In genomic region chr1:89519779-89520358, GRCh38 we compare ENCODE assay signal across 8 cellular contexts. TPM values are rescaled to one million over a fixed set of nuclear protein-coding genes. Genes with fewer than 3 reads are reported as not detected.
A peak's percentile ranks its signal among the peaks of the same experiment; 100 is the strongest.
DNase-seq lines count a peak whose midpoint lies in the region; ATAC-seq and TF ChIP-seq lines count a peak whose summit lies in the region.

No MANE protein-coding gene starts in this region.

- ATAC-seq in GM18498 (IDR thresholded peaks at IDR 0.05; ENCODE audit: unreplicated experiment) = peak; percentile 55
- ATAC-seq in HG03135 (IDR thresholded peaks at IDR 0.05; ENCODE audit: unreplicated experiment) = peak; percentile 61
- ATAC-seq in GM19324 (IDR thresholded peaks at IDR 0.05; ENCODE audit: low FRiP score, unreplicated experiment) = no peak

- H3K36me3 Mint-ChIP-seq in brain = no peaks in the 10 kb centered on the region

- peaks cover 2 to 10% (median 5%) of the 10 kb centered on the region in 5 experiments for H3K9me3 Mint-ChIP-seq in brain

- peaks cover 5% of the 10 kb centered on the region for H3K27me3 Mint-ChIP-seq in brain

- H3K4me1 Mint-ChIP-seq in brain = peaks cover 13% of the 10 kb centered on the region

- H3K4me3 Mint-ChIP-seq in brain = no peak overlapping the region

- peak; percentile 71 to 75 for DNase-seq in AML-193 (lab: John Stamatoyannopoulos, UW)
- DNase-seq in RPMI7951 (ENCODE audit: low read depth) = peak; percentile 21
- peak; percentile 35 for DNase-seq in medulla oblongata (ENCODE audit: extremely low spot score)
- no peak for DNase-seq in mucosa of gallbladder (ENCODE audit: low spot score)

- H3K27ac Mint-ChIP-seq in brain = no peak overlapping the region

- TF ChIP-seq CTCF in brain (conservative IDR thresholded peaks at IDR 0.05) = peak; percentile 10 to 13

RNA-seq across cellular contexts. Expression of gene LRRC8B, which starts 4.8 kb away (rescaled TPM):
- 0.49 and 1.1 TPM in 2 replicates for total RNA-seq in RPMI7951 (2014; rRNA removed; shearing (Covaris generic))
- polyA plus RNA-seq in brain (ENCODE audit: insufficient read depth, low read depth, low replicate concordance) = 7.0 TPM
- 21.0 TPM for total RNA-seq in mucosa of gallbladder

Comparison
In these comparisons a context has a peak if more than half of its experiments do, and no peak if none do; other contexts are left out.
1. RNA of gene LRRC8B, which starts 4.8 kb away (total RNA-seq): 21.0 TPM in mucosa of gallbladder (single experiment); 0.49 to 1.1 TPM in RPMI7951; every median in the first group is over 10 times any median in the second.